In the genomic region with DNA sequence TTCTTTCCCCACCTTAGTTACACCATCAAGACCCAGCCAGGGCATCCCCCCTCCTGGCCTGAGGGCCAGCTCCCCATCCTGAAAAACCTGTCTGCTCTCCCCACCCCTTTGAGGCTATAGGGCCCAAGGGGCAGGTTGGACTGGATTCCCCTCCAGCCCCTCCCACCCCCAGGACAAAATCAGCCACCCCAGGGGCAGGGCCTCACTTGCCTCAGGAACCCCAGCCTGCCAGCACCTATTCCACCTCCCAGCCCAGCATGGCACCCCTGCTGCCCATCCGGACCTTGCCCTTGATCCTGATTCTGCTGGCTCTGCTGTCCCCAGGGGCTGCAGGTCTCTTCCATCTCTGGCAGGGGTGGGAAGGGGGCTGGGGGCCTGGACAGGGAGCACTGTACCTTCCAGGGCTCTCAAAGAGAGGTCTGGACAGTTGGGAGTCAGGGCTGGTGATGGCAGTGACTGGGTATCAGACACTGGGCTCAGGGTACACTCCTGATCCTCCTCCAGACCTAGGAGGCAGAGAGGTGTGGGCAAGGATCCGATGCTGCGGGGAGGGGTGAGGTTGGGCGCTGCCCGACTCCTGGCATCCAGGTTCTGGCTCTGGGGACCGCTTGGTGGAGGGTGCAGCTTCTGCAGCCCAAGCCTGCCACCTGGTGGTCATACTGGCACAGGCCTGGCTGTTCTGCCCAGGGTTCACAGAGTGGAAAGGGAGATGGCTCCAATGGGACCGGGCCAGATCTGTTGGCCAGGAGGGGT, we compare ENCODE assay signal across 9 cellular contexts. TPM values are rescaled to one million over a fixed set of nuclear protein-coding genes. Genes with fewer than 3 reads are reported as not detected.
A peak's percentile ranks its signal among the peaks of the same experiment; 100 is the strongest.
DNase-seq lines count a peak whose midpoint lies in the region; ATAC-seq and TF ChIP-seq lines count a peak whose summit lies in the region.
"Had no signal": no experiment of that assay in that cellular context is flagged by ENCODE, and none has a peak within 500 bp of the region (broad histone marks: within the 10 kb centered on the region; RNA-seq: fewer than 3 reads in every experiment).

A gene (plus strand): TSS at position 205 of the 753 bp plus-strand sequence. CDS start 53 bp downstream, at position 258.

- H3K4me3 ChIP-seq in GM06990 (replicated peaks; ENCODE audit: low read depth, low read length): no peak within 1 kb of the TSS

- peak; percentile 94 for TF ChIP-seq CTCF in GM06990 (IDR thresholded peaks at IDR 0.05; ENCODE audit: insufficient read depth, low read length, poor library complexity, severe bottlenecking)

- ATAC-seq in HG03066 (IDR thresholded peaks at IDR 0.05; ENCODE audit: low read depth, unreplicated experiment): peak; percentile 76
- ATAC-seq in left lobe of liver: peak; percentile 100
- no peak for ATAC-seq in HG03039 (IDR thresholded peaks at IDR 0.05; ENCODE audit: unreplicated experiment)

- DNase-seq in GM06990 (ENCODE audit: extremely low read depth, insufficient read length) (peak; percentile 58), NCI-H526 treated with DMSO at 0.1 percent for 48 hours (lab: John Stamatoyannopoulos, UW) (peak; percentile 88), cerebellum (ENCODE audit: low spot score) (peak; percentile 95), left lobe of liver (ENCODE audit: low spot score) (peak; percentile 88)
- peak; percentile 87 to 92 for DNase-seq in activated CD4-positive, alpha-beta T cell treated with anti-CD3 and anti-CD28 coated beads for 4 hours
- DNase-seq in stimulated activated CD4-positive, alpha-beta T cell treated with anti-CD3 and anti-CD28 coated beads, Interleukin-4, amount 100 ng/mL, for 4 hours: peak; percentile 79 to 89

- peaks cover 1% of the 10 kb centered on the region for H3K27me3 ChIP-seq in GM06990 (replicated peaks; ENCODE audit: control insufficient read depth, insufficient read depth, low read length)

- no peaks in the 10 kb centered on the region for H3K36me3 ChIP-seq in GM06990 (ENCODE audit: control insufficient read depth, insufficient read depth, low read length)

RNA-seq across cellular contexts. Expression of the gene that starts here (rescaled TPM):
- total RNA-seq in cerebellum (not detected), left lobe of liver (not detected)
- total RNA-seq: mononuclear cell had no signal

Comparison
In these comparisons a context has a peak if more than half of its experiments do, and no peak if none do; other contexts are left out.
1. Peak in DNase-seq in cerebellum; RNA of the gene not detected or under 1 TPM.
2. Peak in DNase-seq and ATAC-seq in left lobe of liver; RNA of the gene not detected or under 1 TPM.